21 cellular contexts compared by ENCODE assay signal in the genomic region with DNA sequence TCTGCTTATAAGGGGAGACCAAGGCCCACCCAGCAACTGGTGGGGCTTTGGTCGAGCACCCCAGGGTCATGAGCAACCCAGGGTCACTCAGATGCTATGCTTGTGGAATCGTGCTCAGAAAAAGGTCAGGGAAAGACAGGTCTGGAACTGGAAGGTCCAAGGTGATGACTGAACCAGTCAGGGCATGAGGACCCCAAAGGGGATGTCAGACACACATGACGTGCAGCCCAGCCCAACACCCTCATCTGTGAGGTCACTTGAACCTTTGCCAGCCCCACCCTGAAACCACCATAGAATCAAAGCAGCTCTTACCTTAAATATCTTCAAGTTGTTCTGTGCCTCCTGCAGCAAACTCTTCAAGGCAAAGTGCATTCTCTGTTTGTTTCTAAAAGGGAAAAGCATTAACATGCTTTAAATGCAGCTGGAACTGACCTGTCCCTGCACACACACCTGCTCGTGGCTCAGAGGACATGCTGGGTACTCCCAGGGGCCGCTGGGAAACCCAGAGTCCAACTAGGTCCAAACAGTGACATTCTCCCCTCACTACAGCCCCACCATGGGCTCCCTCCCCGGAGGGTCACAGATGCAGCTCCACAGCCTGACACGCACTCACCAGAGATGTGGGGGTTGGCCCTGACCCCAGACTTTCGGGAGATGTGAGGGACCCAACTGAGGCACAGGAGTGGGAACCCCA.
"Had no signal": no experiment of that assay in that cellular context is flagged by ENCODE, and none has a peak within 500 bp of the region (broad histone marks: within the 10 kb centered on the region; RNA-seq: fewer than 3 reads in every experiment).

No MANE protein-coding gene starts in this region.

- H3K4me1 ChIP-seq: upper lobe of right lung had no signal

- H3K27ac Mint-ChIP-seq: activated CD4-positive, alpha-beta memory T cell treated with anti-CD3 and anti-CD28 coated beads for 36 hours; activated naive CD8-positive, alpha-beta T cell; activated T-helper 1 cell treated with anti-CD3 and anti-CD28 coated beads, Interleukin-12 subunit alpha, Interleukin-12 subunit beta, Interleukin-2, Interleukin-4 antibody, amounts not matched to agents 30 ng/mL and 10 ng/mL and 1 ng/mL, durations not matched to agents 14 hours and 24 hours and 36 hours; dendritic cell treated with granulocyte-macrophage colony-stimulating factor and Interleukin-4, amounts not matched to agents 40 ng/mL and 50 ng/mL, for 4 days; stimulated activated memory B cell treated with anti-CD40 and anti-IgM and Interleukin-4, amounts not matched to agents 10 μg/mL and 1 μg/mL and 100 μg/mL, for 72 hours had no signal

- H3K27me3 Mint-ChIP-seq: activated CD4-positive, alpha-beta memory T cell treated with anti-CD3 and anti-CD28 coated beads for 36 hours; activated naive CD8-positive, alpha-beta T cell; dendritic cell treated with granulocyte-macrophage colony-stimulating factor and Interleukin-4, amounts not matched to agents 40 ng/mL and 50 ng/mL, for 4 days; progenitor cell of endocrine pancreas; stimulated activated memory B cell treated with anti-CD40 and anti-IgM and Interleukin-4, amounts not matched to agents 10 μg/mL and 1 μg/mL and 100 μg/mL, for 72 hours had no signal

- FAIRE-seq: endothelial cell of umbilical vein, small intestine, TTC549 had no signal

- ATAC-seq: left cardiac atrium; right cardiac atrium; stimulated activated memory B cell treated with anti-CD40 and anti-IgM and Interleukin-4, amounts not matched to agents 10 μg/mL and 1 μg/mL and 100 μg/mL, for 72 hours; upper lobe of right lung had no signal

- H3K4me3 Mint-ChIP-seq: activated CD4-positive, alpha-beta memory T cell treated with anti-CD3 and anti-CD28 coated beads for 36 hours; activated naive CD8-positive, alpha-beta T cell; activated T-helper 1 cell treated with anti-CD3 and anti-CD28 coated beads, Interleukin-12 subunit alpha, Interleukin-12 subunit beta, Interleukin-2, Interleukin-4 antibody, amounts not matched to agents 30 ng/mL and 10 ng/mL and 1 ng/mL, durations not matched to agents 14 hours and 24 hours and 36 hours; dendritic cell treated with granulocyte-macrophage colony-stimulating factor and Interleukin-4, amounts not matched to agents 40 ng/mL and 50 ng/mL, for 4 days; nephron progenitor cell; stimulated activated memory B cell treated with anti-CD40 and anti-IgM and Interleukin-4, amounts not matched to agents 10 μg/mL and 1 μg/mL and 100 μg/mL, for 72 hours had no signal

- H3K4me3 ChIP-seq: esophagus squamous epithelium, lung, SK-N-MC, thoracic aorta, upper lobe of right lung had no signal

- H3K4me1 Mint-ChIP-seq: nephron progenitor cell; stimulated activated memory B cell treated with anti-CD40 and anti-IgM and Interleukin-4, amounts not matched to agents 10 μg/mL and 1 μg/mL and 100 μg/mL, for 72 hours had no signal

- DNase-seq: activated CD4-positive, alpha-beta memory T cell treated with anti-CD3 and anti-CD28 coated beads for 36 hours; effector CD8-positive, alpha-beta T cell; esophagus squamous epithelium; left cardiac atrium; midbrain; nephron progenitor cell; occipital lobe; small intestine; stimulated activated CD4-positive, alpha-beta T cell treated with anti-CD3 and anti-CD28 coated beads, Interleukin-4, amount 100 ng/mL, for 24 hours; upper lobe of right lung had no signal

- H3K9me3 ChIP-seq: esophagus squamous epithelium, upper lobe of right lung had no signal

- H3K27ac ChIP-seq: esophagus squamous epithelium, SK-N-MC, thoracic aorta, upper lobe of right lung had no signal

- H3K27me3 ChIP-seq: esophagus squamous epithelium, upper lobe of right lung had no signal

- H3K9me3 Mint-ChIP-seq: activated T-helper 1 cell treated with anti-CD3 and anti-CD28 coated beads, Interleukin-12 subunit alpha, Interleukin-12 subunit beta, Interleukin-2, Interleukin-4 antibody, amounts not matched to agents 30 ng/mL and 10 ng/mL and 1 ng/mL, durations not matched to agents 14 hours and 24 hours and 36 hours; dendritic cell treated with granulocyte-macrophage colony-stimulating factor and Interleukin-4, amounts not matched to agents 40 ng/mL and 50 ng/mL, for 4 days; nephron progenitor cell had no signal
